ENCODE assay signal across 1 cellular context in genomic region chr22:31901388-31902137, GRCh38.
TF ChIP-seq lines count a peak whose summit lies in the region.

No MANE protein-coding gene starts in this region.

TF ChIP-seq in SK-N-SH, 30 proteins besides CTCF, POLR2A, EP300 and RAD21:
- TF ChIP-seq ZBTB33 (IDR thresholded peaks at IDR 0.05; ENCODE audit: borderline replicate concordance, low read depth): no peak
